11 cellular contexts compared by ENCODE assay signal in genomic region chr19:47613165-47614146, GRCh38. TPM values are rescaled to one million over a fixed set of nuclear protein-coding genes. Genes with fewer than 3 reads are reported as not detected.
A peak's percentile ranks its signal among the peaks of the same experiment; 100 is the strongest.
DNase-seq lines count a peak whose midpoint lies in the region; ATAC-seq, FAIRE-seq and TF ChIP-seq lines count a peak whose summit lies in the region.
"Had no signal": no experiment of that assay in that cellular context is flagged by ENCODE, and none has a peak within 500 bp of the region (broad histone marks: within the 10 kb centered on the region; RNA-seq: fewer than 3 reads in every experiment).

No MANE protein-coding gene starts in this region.

- peak overlapping the region; percentile 40 to 61 for H3K18ac ChIP-seq in mesenchymal stem cell (ENCODE audit: low read depth in 1 of 2, low read length in 2 of 2)

- H3K9ac ChIP-seq in HepG2 (ENCODE audit: insufficient read depth, low read depth, low read length), result no peak overlapping the region
- peak overlapping the region; percentile 46 for H3K9ac ChIP-seq in mesenchymal stem cell (ENCODE audit: low read length)

- no peak for FAIRE-seq in HepG2 (lab: Jason Lieb, UNC)

- no peaks in the 10 kb centered on the region for H3K27me3 ChIP-seq in HepG2 (ENCODE audit: control insufficient read depth in 1 of 2, insufficient read depth in 2 of 2, low read length in 2 of 2)
- no peaks in the 10 kb centered on the region for H3K27me3 ChIP-seq in right lobe of liver
- H3K27me3 ChIP-seq in mesenchymal stem cell (ENCODE audit: control insufficient read depth in 1 of 2, insufficient read depth in 1 of 2, low read length in 2 of 2), result no peaks in the 10 kb centered on the region
- H3K27me3 ChIP-seq: foreskin keratinocyte had no signal

- H3K36me3 ChIP-seq in HepG2 (replicated peaks in 1 of 2; ENCODE audit: control insufficient read depth in 1 of 2, insufficient read depth in 2 of 2, low read length in 2 of 2) (peaks cover 0 to 2% of the 10 kb centered on the region in 2 experiments; a peak in 1 of 5 replicates), right lobe of liver (no peaks in the 10 kb centered on the region), mesenchymal stem cell (ENCODE audit: control insufficient read depth in 1 of 2, insufficient read depth in 2 of 2, low read depth in 1 of 2, low read length in 2 of 2) (peaks cover 11 to 22% of the 10 kb centered on the region in 2 experiments)

- H3K9me3 ChIP-seq in HepG2 (ENCODE audit: low read length) (no peaks in the 10 kb centered on the region), right lobe of liver (no peaks in the 10 kb centered on the region), mesenchymal stem cell (ENCODE audit: control insufficient read depth, low read length) (no peaks in the 10 kb centered on the region)

- peak overlapping the region; percentile 47 to 66 for H3K4ac ChIP-seq in mesenchymal stem cell (ENCODE audit: low read depth in 1 of 2, low read length in 2 of 2)

- H3K4me1 Mint-ChIP-seq in activated T-helper 2 cell treated with anti-CD3 and anti-CD28 coated beads, Interferon-gamma antibody, Interleukin-2, Interleukin-4, amounts not matched to agents 10 μg/mL and 5 μg/mL and 100 μg/mL, durations not matched to agents 14 hours and 24 hours and 36 hours (ENCODE audit: low read depth), result peaks cover 12% of the 10 kb centered on the region

- TF ChIP-seq CTCF in HepG2 (CRISPR knock-in tag; IDR thresholded peaks at IDR 0.05) (no peak), right lobe of liver (IDR thresholded peaks at IDR 0.05) (no peak), coronary artery (IDR thresholded peaks at IDR 0.05) (no peak)

- peak overlapping the region; percentile 29 for H4K8ac ChIP-seq in mesenchymal stem cell (ENCODE audit: low read length)

- TF ChIP-seq EP300 in HepG2 (IDR thresholded peaks at IDR 0.05; ENCODE audit: low read depth in 2 of 2, low read length in 2 of 2) (no peak), HepG2 (CRISPR knock-in tag; IDR thresholded peaks at IDR 0.05; ENCODE audit: borderline replicate concordance) (no peak)

- peaks cover 27% of the 10 kb centered on the region for H3K4me1 ChIP-seq in HepG2 (ENCODE audit: insufficient read depth, low read length)
- H3K4me1 ChIP-seq in right lobe of liver, result peaks cover 0 to 20% (median 10%) of the 10 kb centered on the region in 4 donors
- H3K4me1 ChIP-seq in mesenchymal stem cell (ENCODE audit: control insufficient read depth, insufficient read depth, low read depth, low read length), result peaks cover 31% of the 10 kb centered on the region
- H3K4me1 ChIP-seq: foreskin keratinocyte had no signal

- no peak overlapping the region for H3K14ac ChIP-seq in mesenchymal stem cell (ENCODE audit: low read length in 2 of 2)

- peaks cover 64% of the 10 kb centered on the region for H3K79me2 ChIP-seq in HepG2 (ENCODE audit: insufficient read depth, low read length)

- peaks cover 4% of the 10 kb centered on the region for H3K36me3 Mint-ChIP-seq in activated T-helper 2 cell treated with anti-CD3 and anti-CD28 coated beads, Interferon-gamma antibody, Interleukin-2, Interleukin-4, amounts not matched to agents 10 μg/mL and 5 μg/mL and 100 μg/mL, durations not matched to agents 14 hours and 24 hours and 36 hours (ENCODE audit: low read depth)

- TF ChIP-seq POLR2A in HepG2 (IDR thresholded peaks at IDR 0.05; ENCODE audit: insufficient read depth in 1 of 2, low read depth in 2 of 2, low read length in 2 of 2) (no peak), right lobe of liver (IDR thresholded peaks at IDR 0.05) (no peak)

- H2AK5ac ChIP-seq in mesenchymal stem cell (ENCODE audit: low read length, severe bottlenecking), result peak overlapping the region; percentile 95

- TF ChIP-seq RAD21 in HepG2 (CRISPR knock-in tag; IDR thresholded peaks at IDR 0.05), result no peak

- no peak overlapping the region for H3K27ac Mint-ChIP-seq in activated T-helper 2 cell treated with anti-CD3 and anti-CD28 coated beads, Interferon-gamma antibody, Interleukin-2, Interleukin-4, amounts not matched to agents 10 μg/mL and 5 μg/mL and 100 μg/mL, durations not matched to agents 14 hours and 24 hours and 36 hours

- H2BK12ac ChIP-seq in mesenchymal stem cell (ENCODE audit: low read length in 2 of 2), result peak overlapping the region; percentile 15 to 92

- no peak overlapping the region for H3K4me3 Mint-ChIP-seq in activated T-helper 2 cell treated with anti-CD3 and anti-CD28 coated beads, Interferon-gamma antibody, Interleukin-2, Interleukin-4, amounts not matched to agents 10 μg/mL and 5 μg/mL and 100 μg/mL, durations not matched to agents 14 hours and 24 hours and 36 hours (ENCODE audit: low read depth)

- H4K20me1 ChIP-seq in HepG2 (ENCODE audit: insufficient read depth, low read length), result peaks cover 16% of the 10 kb centered on the region; the same call in 1 of the 2 replicates

- no peak for DNase-seq in HepG2 (ENCODE audit: low spot score)
- no peak for DNase-seq in right lobe of liver
- no peak for DNase-seq in coronary artery (ENCODE audit: low spot score)
- DNase-seq in mesenchymal stem cell, result peak; percentile 71
- DNase-seq in activated T-helper 2 cell treated with anti-CD3 and anti-CD28 coated beads, Interferon-gamma antibody, Interleukin-2, Interleukin-4, amounts not matched to agents 10 μg/mL and 5 μg/mL and 100 μg/mL, durations not matched to agents 14 hours and 24 hours and 36 hours (ENCODE audit: low spot score), result no peak
- DNase-seq: DMS79; foreskin keratinocyte; stimulated activated CD4-positive, alpha-beta T cell treated with anti-CD3 and anti-CD28 coated beads, Interleukin-4, amount 100 ng/mL, for 24 hours had no signal

- H4K91ac ChIP-seq in mesenchymal stem cell (ENCODE audit: low read length), result peak overlapping the region; percentile 57

- ATAC-seq in HepG2 (no peak), right lobe of liver (no peak), HG02981 (IDR thresholded peaks at IDR 0.05; ENCODE audit: unreplicated experiment) (no peak), GM21717 (IDR thresholded peaks at IDR 0.05; ENCODE audit: unreplicated experiment) (no peak), GM18502 (IDR thresholded peaks at IDR 0.05; ENCODE audit: poor library complexity, unreplicated experiment) (no peak)
- ATAC-seq: foreskin keratinocyte had no signal

- H3K27me3 Mint-ChIP-seq in activated T-helper 2 cell treated with anti-CD3 and anti-CD28 coated beads, Interferon-gamma antibody, Interleukin-2, Interleukin-4, amounts not matched to agents 10 μg/mL and 5 μg/mL and 100 μg/mL, durations not matched to agents 14 hours and 24 hours and 36 hours (ENCODE audit: low read depth), result no peaks in the 10 kb centered on the region

- peak overlapping the region; percentile 20 for H2BK120ac ChIP-seq in mesenchymal stem cell (ENCODE audit: low read depth, low read length)

- intact Hi-C loops in HepG2 (cut with micrococcal nuclease; ENCODE audit: unreplicated experiment), result no loop called here
- intact Hi-C loops in right lobe of liver (cut with DNase I), result loop anchor here in 1 of 2 donors (10.0 kb wide), 1 partner anchor 51 kb away; no protein-coding TSS in a partner anchor
- intact Hi-C loops in activated T-helper 2 cell treated with anti-CD3 and anti-CD28 coated beads, Interferon-gamma antibody, Interleukin-2, Interleukin-4, amounts not matched to agents 10 μg/mL and 5 μg/mL and 100 μg/mL, durations not matched to agents 14 hours and 24 hours and 36 hours (cut with micrococcal nuclease), result no loop called here

- CTCF ChIA-PET in HepG2 (lab: Yijun Ruan, JAX; ENCODE audit: low intra/inter-chr PET ratio, low total read pairs), result no interaction called here

- H2BK5ac ChIP-seq in mesenchymal stem cell (ENCODE audit: low read depth, low read length, poor library complexity, severe bottlenecking), result peak overlapping the region; percentile 84

- no peak overlapping the region for H3K4me3 ChIP-seq in HepG2 (replicated peaks in 1 of 3; ENCODE audit: insufficient read depth in 1 of 3, low read depth in 2 of 3, low read length in 3 of 3)
- no peak overlapping the region for H3K4me3 ChIP-seq in right lobe of liver
- H3K4me3 ChIP-seq in coronary artery, result peak overlapping the region; percentile 7
- H3K4me3 ChIP-seq in mesenchymal stem cell (ENCODE audit: insufficient read depth in 1 of 2, low read depth in 1 of 2, low read length in 2 of 2), result peak overlapping the region in 1 of 2 experiments; percentile 55

- POLR2A ChIA-PET in HepG2 (lab: Yijun Ruan, JAX), result interaction anchor here (0.5 to 1.0 kb wide), 2 partner anchors 12 to 333 kb away, joined by 3 read pairs; no protein-coding TSS in a partner anchor

- 93% methylated on average over 14 of the region's 16 CpGs for WGBS in HepG2 (ENCODE audit: low lambda C conversion rate)
- 58% methylated on average over 3 of the region's 16 CpGs for WGBS in right lobe of liver (ENCODE audit: insufficient coverage, low coverage, low lambda C conversion rate, missing lambda C conversion rate)
- WGBS in mesenchymal stem cell, result 42% methylated on average over 11 of the region's 16 CpGs

- in situ Hi-C loops in HepG2 (cut with HindIII; ENCODE audit: extremely low pct_ligation_motif_present, low pct_unique_long_range_greater_than_20kb), result no loop called here

- no peak overlapping the region for H3K4me2 ChIP-seq in HepG2 (ENCODE audit: low read depth, low read length)
- H3K4me2 ChIP-seq in mesenchymal stem cell (ENCODE audit: low read length, poor library complexity, severe bottlenecking), result peak overlapping the region; percentile 37

- H2BK15ac ChIP-seq in mesenchymal stem cell (ENCODE audit: low read depth, poor library complexity, severe bottlenecking), result peak overlapping the region; percentile 82

- no peaks in the 10 kb centered on the region for H3K9me3 Mint-ChIP-seq in activated T-helper 2 cell treated with anti-CD3 and anti-CD28 coated beads, Interferon-gamma antibody, Interleukin-2, Interleukin-4, amounts not matched to agents 10 μg/mL and 5 μg/mL and 100 μg/mL, durations not matched to agents 14 hours and 24 hours and 36 hours

- H2AFZ ChIP-seq in HepG2 (ENCODE audit: low read length), result no peak overlapping the region
- H2AFZ ChIP-seq in mesenchymal stem cell (ENCODE audit: low read depth, low read length), result no peak overlapping the region

- no peak overlapping the region for H3K23ac ChIP-seq in mesenchymal stem cell (ENCODE audit: low read length in 2 of 2)

- BruUV-seq in HepG2 (replicated peaks; lab: Mats Ljungman, UMichigan), result no TSS peak

- peaks cover 7% of the 10 kb centered on the region for H3K79me1 ChIP-seq in mesenchymal stem cell (replicated peaks; ENCODE audit: low read length, poor library complexity, severe bottlenecking)

- no peak overlapping the region for H3K27ac ChIP-seq in HepG2 (ENCODE audit: extremely low read length, insufficient read depth, low read length)
- H3K27ac ChIP-seq in right lobe of liver, result no peak overlapping the region
- peak overlapping the region; percentile 59 to 61 for H3K27ac ChIP-seq in coronary artery
- peak overlapping the region; percentile 82 for H3K27ac ChIP-seq in mesenchymal stem cell (ENCODE audit: low read length, poor library complexity, severe bottlenecking)
- H3K27ac ChIP-seq: foreskin keratinocyte had no signal

RNA-seq across cellular contexts. Expression of gene BICRA, which starts 4.5 kb away (rescaled TPM):
- total RNA-seq in HepG2 (2016; rRNA removed; fragmentation: Illumina TruSeq; extraction: Trizol) (0.71 and 1.6 TPM in 2 replicates), right lobe of liver (1 to 10 TPM; 3.7 to 7.3 (median 6.4) TPM)
- 0.53 and 1.5 TPM in 2 replicates for total RNA-seq in HepG2 (2016; cell fraction: cytosol; rRNA removed; fragmentation: Illumina TruSeq; extraction: Trizol; ENCODE audit: low read depth)
- total RNA-seq in HepG2 (2016; cell fraction: insoluble cytoplasmic fraction; rRNA removed; fragmentation: Illumina TruSeq; extraction: Trizol), result 0.74 and 2.4 TPM in 2 replicates
- 1.6 and 3.0 TPM in 2 replicates for total RNA-seq in HepG2 (2016; cell fraction: membrane; rRNA removed; fragmentation: Illumina TruSeq; extraction: Trizol)
- total RNA-seq in HepG2 (2016; cell fraction: nucleus; rRNA removed; fragmentation: Illumina TruSeq; extraction: Trizol), result 1.6 and 2.1 TPM in 2 replicates
- 0.55 and 0.56 TPM in 2 replicates for polyA plus RNA-seq in HepG2 (2011; rRNA removed)
- polyA plus RNA-seq in HepG2 (2011; cell fraction: cytosol; rRNA removed), result 0.27 and 0.38 TPM in 2 replicates
- polyA plus RNA-seq in HepG2 (2011; cell fraction: nucleus; rRNA removed), result 3.6 and 3.7 TPM in 2 replicates
- polyA plus RNA-seq in HepG2 (2012), result 2.4 and 4.0 TPM in 2 replicates
- 0.26 and 0.28 TPM in 2 replicates for polyA plus RNA-seq in HepG2 (2016; cell fraction: cytosol; fragmentation: Illumina TruSeq; extraction: Trizol; ENCODE audit: low read depth)
- polyA plus RNA-seq in HepG2 (2016; cell fraction: insoluble cytoplasmic fraction; fragmentation: Illumina TruSeq; extraction: Trizol; ENCODE audit: low read depth), result 2.0 and 2.8 TPM in 2 replicates
- polyA plus RNA-seq in HepG2 (2016; cell fraction: membrane; fragmentation: Illumina TruSeq; extraction: Trizol; ENCODE audit: low read depth), result 0.53 and 0.64 TPM in 2 replicates
- polyA plus RNA-seq in HepG2 (2016; cell fraction: nucleus; fragmentation: Illumina TruSeq; extraction: Trizol; ENCODE audit: insufficient read depth, low read depth), result 10.6 and 11.0 TPM in 2 replicates
- polyA minus RNA-seq in HepG2 (2011; rRNA and poly(A)+ RNA removed; ENCODE audit: low replicate concordance), result 3.3 and 3.8 TPM in 2 replicates
- 1.1 and 1.7 TPM in 2 replicates for polyA minus RNA-seq in HepG2 (2011; cell fraction: cytosol; rRNA and poly(A)+ RNA removed)
- polyA minus RNA-seq in HepG2 (2011; cell fraction: nucleus; rRNA and poly(A)+ RNA removed), result 4.5 and 4.6 TPM in 2 replicates
- 7.9 TPM for polyA plus RNA-seq in mesenchymal stem cell (2013, experiment 1 of 2)
- 7.3 TPM for polyA plus RNA-seq in mesenchymal stem cell (2013, experiment 2 of 2)
- total RNA-seq in activated T-helper 2 cell treated with anti-CD3 and anti-CD28 coated beads, Interferon-gamma antibody, Interleukin-2, Interleukin-4, amounts not matched to agents 10 μg/mL and 5 μg/mL and 100 μg/mL, durations not matched to agents 14 hours and 24 hours and 36 hours, result 12.0 and 12.2 TPM in 2 replicates

RNA-seq across cellular contexts. Expression of gene ZNF541, which starts 40.5 kb away (rescaled TPM):
- total RNA-seq in HepG2 (2016; rRNA removed; fragmentation: Illumina TruSeq; extraction: Trizol) (0.04 TPM in 1 of 2 replicates, not detected in the other), right lobe of liver (under 1 TPM in 4 of 6 experiments, not detected in 2; 0.12 to 0.25 (median 0.17) TPM)
- total RNA-seq in HepG2 (2016; cell fraction: cytosol; rRNA removed; fragmentation: Illumina TruSeq; extraction: Trizol; ENCODE audit: low read depth), result not detected in 2 replicates
- not detected in 2 replicates for total RNA-seq in HepG2 (2016; cell fraction: insoluble cytoplasmic fraction; rRNA removed; fragmentation: Illumina TruSeq; extraction: Trizol)
- 0.09 TPM in 1 of 2 replicates, not detected in the other for total RNA-seq in HepG2 (2016; cell fraction: membrane; rRNA removed; fragmentation: Illumina TruSeq; extraction: Trizol)
- not detected in 2 replicates for total RNA-seq in HepG2 (2016; cell fraction: nucleus; rRNA removed; fragmentation: Illumina TruSeq; extraction: Trizol)
- 0.03 and 0.08 TPM in 2 replicates for polyA plus RNA-seq in HepG2 (2011; rRNA removed)
- 0.07 and 0.08 TPM in 2 replicates for polyA plus RNA-seq in HepG2 (2011; cell fraction: cytosol; rRNA removed)
- polyA plus RNA-seq in HepG2 (2011; cell fraction: nucleus; rRNA removed), result not detected in 2 replicates
- 0.17 TPM in 1 of 2 replicates, not detected in the other for polyA plus RNA-seq in HepG2 (2012)
- polyA plus RNA-seq in HepG2 (2016; cell fraction: cytosol; fragmentation: Illumina TruSeq; extraction: Trizol; ENCODE audit: low read depth), result 0.05 TPM in 1 of 2 replicates, not detected in the other
- not detected in 2 replicates for polyA plus RNA-seq in HepG2 (2016; cell fraction: insoluble cytoplasmic fraction; fragmentation: Illumina TruSeq; extraction: Trizol; ENCODE audit: low read depth)
- not detected in 2 replicates for polyA plus RNA-seq in HepG2 (2016; cell fraction: membrane; fragmentation: Illumina TruSeq; extraction: Trizol; ENCODE audit: low read depth)
- polyA plus RNA-seq in HepG2 (2016; cell fraction: nucleus; fragmentation: Illumina TruSeq; extraction: Trizol; ENCODE audit: insufficient read depth, low read depth), result not detected in 2 replicates
- not detected in 2 replicates for polyA minus RNA-seq in HepG2 (2011; rRNA and poly(A)+ RNA removed; ENCODE audit: low replicate concordance)
- not detected in 2 replicates for polyA minus RNA-seq in HepG2 (2011; cell fraction: cytosol; rRNA and poly(A)+ RNA removed)
- polyA minus RNA-seq in HepG2 (2011; cell fraction: nucleus; rRNA and poly(A)+ RNA removed), result not detected in 2 replicates
- polyA plus RNA-seq in mesenchymal stem cell (2013, experiment 1 of 2), result 0.03 TPM
- 0.04 TPM for polyA plus RNA-seq in mesenchymal stem cell (2013, experiment 2 of 2)
- total RNA-seq in activated T-helper 2 cell treated with anti-CD3 and anti-CD28 coated beads, Interferon-gamma antibody, Interleukin-2, Interleukin-4, amounts not matched to agents 10 μg/mL and 5 μg/mL and 100 μg/mL, durations not matched to agents 14 hours and 24 hours and 36 hours, result 0.09 and 0.46 TPM in 2 replicates
- total RNA-seq: foreskin keratinocyte had no signal
- polyA plus RNA-seq: foreskin keratinocyte had no signal

Comparison
In these comparisons a context has a peak if more than half of its experiments do, and no peak if none do; other contexts are left out.
1. H3K27ac ChIP-seq: peak in coronary artery (2 of 2) and mesenchymal stem cell (single experiment); none in HepG2 (single experiment) and right lobe of liver (0 of 3).